1 cellular context compared by ENCODE assay signal in the genomic region with DNA sequence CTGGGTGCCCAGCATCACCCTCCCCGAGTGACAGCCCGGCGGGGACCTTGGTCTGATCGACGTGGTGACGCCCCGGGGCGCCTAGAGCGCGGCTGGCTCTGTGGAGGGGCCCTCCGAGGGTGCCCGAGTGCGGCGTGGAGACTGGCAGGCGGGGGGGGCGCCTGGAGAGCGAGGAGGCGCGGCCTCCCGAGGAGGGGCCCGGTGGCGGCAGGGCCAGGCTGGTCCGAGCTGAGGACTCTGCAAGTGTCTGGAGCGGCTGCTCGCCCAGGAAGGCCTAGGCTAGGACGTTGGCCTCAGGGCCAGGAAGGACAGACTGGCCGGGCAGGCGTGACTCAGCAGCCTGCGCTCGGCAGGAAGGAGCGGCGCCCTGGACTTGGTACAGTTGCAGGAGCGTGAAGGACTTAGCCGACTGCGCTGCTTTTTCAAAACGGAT.
TF ChIP-seq lines count a peak whose summit lies in the region.

No MANE protein-coding gene starts in this region.

TF ChIP-seq in WTC11, 78 proteins besides CTCF, POLR2A, EP300 and RAD21 (continued from another document):
- TF ChIP-seq E2F4 (CRISPR knock-in tag; IDR thresholded peaks at IDR 0.05; ENCODE audit: borderline replicate concordance, low read depth): no peak
TF ChIP-seq in WTC11: peak in this region for 1.
